Comparison of ENCODE assay signal across 16 cellular contexts in genomic region chr14:93009471-93010117, GRCh38.
A peak's percentile ranks its signal among the peaks of the same experiment; 100 is the strongest.
DNase-seq lines count a peak whose midpoint lies in the region; ATAC-seq and TF ChIP-seq lines count a peak whose summit lies in the region.
"Had no signal": no experiment of that assay in that cellular context is flagged by ENCODE, and none has a peak within 500 bp of the region (broad histone marks: within the 10 kb centered on the region; RNA-seq: fewer than 3 reads in every experiment).

No MANE protein-coding gene starts in this region.

- H3K9me3 Mint-ChIP-seq in type B pancreatic cell = no peaks in the 10 kb centered on the region
- H3K9me3 Mint-ChIP-seq in CD8-positive, alpha-beta memory T cell = no peaks in the 10 kb centered on the region
- H3K9me3 Mint-ChIP-seq: activated naive CD8-positive, alpha-beta T cell treated with anti-CD3 and anti-CD28 coated beads for 36 hours had no signal

- H3K4me1 Mint-ChIP-seq in type B pancreatic cell (ENCODE audit: unreplicated experiment) = peaks cover 54% of the 10 kb centered on the region
- peaks cover 22 to 45% (median 33%) of the 10 kb centered on the region in 3 donors for H3K4me1 Mint-ChIP-seq in CD8-positive, alpha-beta memory T cell

- H3K27me3 Mint-ChIP-seq in type B pancreatic cell = no peaks in the 10 kb centered on the region
- H3K27me3 Mint-ChIP-seq in CD8-positive, alpha-beta memory T cell = peaks cover 0 to 3% of the 10 kb centered on the region in 2 donors
- H3K27me3 Mint-ChIP-seq: activated naive CD8-positive, alpha-beta T cell treated with anti-CD3 and anti-CD28 coated beads for 36 hours had no signal

- peak; percentile 53 for DNase-seq in DMS 273 (lab: John Stamatoyannopoulos, UW; ENCODE audit: unreplicated experiment)
- DNase-seq in DMS 273 treated with DMSO at 0.1 percent for 48 hours (lab: John Stamatoyannopoulos, UW) = no peak
- peak; percentile 55 for DNase-seq in fibroblast of gingiva (ENCODE audit: low read depth)
- DNase-seq in myocyte (ENCODE audit: low read depth) = peak; percentile 80
- DNase-seq in type B pancreatic cell (ENCODE audit: extremely low spot score, unreplicated experiment) = no peak
- DNase-seq in CD8-positive, alpha-beta memory T cell = no peak
- DNase-seq in NCI-H748 treated with DMSO at 0.1 percent for 48 hours (lab: John Stamatoyannopoulos, UW) = no peak
- DNase-seq: activated naive CD8-positive, alpha-beta T cell treated with anti-CD3 and anti-CD28 coated beads for 36 hours; EL; GOT3; KG1; SHP77 treated with DMSO at 0.1 percent for 48 hours; stimulated activated CD4-positive, alpha-beta T cell treated with anti-CD3 and anti-CD28 coated beads, Interleukin-4, amount 100 ng/mL, for 24 hours had no signal

- no peak overlapping the region for H3K27ac ChIP-seq in CD8-positive, alpha-beta memory T cell (ENCODE audit: low read depth, low read length)
- H3K27ac ChIP-seq: 22Rv1, thoracic aorta had no signal

- H3K4me3 ChIP-seq in CD8-positive, alpha-beta memory T cell (ENCODE audit: low read length) = no peak overlapping the region
- H3K4me3 ChIP-seq: thoracic aorta had no signal

- no peaks in the 10 kb centered on the region for H3K27me3 ChIP-seq in CD8-positive, alpha-beta memory T cell (ENCODE audit: insufficient read depth, low read length, poor library complexity, severe bottlenecking)

- no peak for ATAC-seq in HG03432 (IDR thresholded peaks at IDR 0.05; ENCODE audit: unreplicated experiment)

- H3K4me3 Mint-ChIP-seq in type B pancreatic cell = no peak overlapping the region
- H3K4me3 Mint-ChIP-seq in CD8-positive, alpha-beta memory T cell = no peak overlapping the region
- H3K4me3 Mint-ChIP-seq: activated naive CD8-positive, alpha-beta T cell treated with anti-CD3 and anti-CD28 coated beads for 36 hours had no signal

- no peaks in the 10 kb centered on the region for H3K36me3 ChIP-seq in CD8-positive, alpha-beta memory T cell (ENCODE audit: insufficient read depth, low read length)
- H3K36me3 ChIP-seq: thoracic aorta had no signal

- H3K9me3 ChIP-seq in CD8-positive, alpha-beta memory T cell (ENCODE audit: low read length) = no peaks in the 10 kb centered on the region
- H3K9me3 ChIP-seq: thoracic aorta had no signal

- no peaks in the 10 kb centered on the region for H3K36me3 Mint-ChIP-seq in type B pancreatic cell
- H3K36me3 Mint-ChIP-seq in CD8-positive, alpha-beta memory T cell = peaks cover 0 to 25% (median 1%) of the 10 kb centered on the region in 3 donors
- H3K36me3 Mint-ChIP-seq: activated naive CD8-positive, alpha-beta T cell treated with anti-CD3 and anti-CD28 coated beads for 36 hours had no signal

- TF ChIP-seq CTCF in type B pancreatic cell (conservative IDR thresholded peaks at IDR 0.05) = no peak

- POLR2A ChIA-PET in CD8-positive, alpha-beta memory T cell (lab: Charles Lee) = no interaction called here

- peak overlapping the region; percentile 61 for H3K27ac Mint-ChIP-seq in type B pancreatic cell
- H3K27ac Mint-ChIP-seq in CD8-positive, alpha-beta memory T cell = peak overlapping the region in 1 of 8 donors; percentile 70
- H3K27ac Mint-ChIP-seq: activated naive CD8-positive, alpha-beta T cell treated with anti-CD3 and anti-CD28 coated beads for 36 hours had no signal

- peaks cover 9% of the 10 kb centered on the region for H3K4me1 ChIP-seq in CD8-positive, alpha-beta memory T cell (ENCODE audit: insufficient read depth, low read length)

- CTCF ChIA-PET in CD8-positive, alpha-beta memory T cell (lab: Charles Lee) = no interaction called here

Comparison
In these comparisons a context has a peak if more than half of its experiments do, and no peak if none do; other contexts are left out.
1. DNase-seq: peak in DMS 273 (single experiment), fibroblast of gingiva (single experiment) and myocyte (single experiment); none in DMS 273 treated with DMSO at 0.1 percent for 48 hours (single experiment), type B pancreatic cell (single experiment), CD8-positive, alpha-beta memory T cell (0 of 5) and NCI-H748 treated with DMSO at 0.1 percent for 48 hours (single experiment).